ENCODE assay signal across 21 cellular contexts in genomic region chr18:59149416-59149815, GRCh38. TPM values are rescaled to one million over a fixed set of nuclear protein-coding genes. Genes with fewer than 3 reads are reported as not detected.
DNase-seq lines count a peak whose midpoint lies in the region; ATAC-seq and TF ChIP-seq lines count a peak whose summit lies in the region.
"Had no signal": no experiment of that assay in that cellular context is flagged by ENCODE, and none has a peak within 500 bp of the region (broad histone marks: within the 10 kb centered on the region; RNA-seq: fewer than 3 reads in every experiment).

No MANE protein-coding gene starts in this region.

- H3K36me3 ChIP-seq in HAP-1 (replicated peaks): peaks cover 3% of the 10 kb centered on the region

- POLR2A ChIA-PET in activated CD8-positive, alpha-beta T cell treated with anti-CD3 and anti-CD28 coated beads for 36 hours (lab: Charles Lee): interaction anchor here (2.0 kb wide), 1 partner anchor 9 kb away, joined by 8 read pairs; the partner anchor contains the start of gene SEC11C
- POLR2A ChIA-PET in activated CD8-positive, alpha-beta T cell treated with anti-CD3 and anti-CD28 coated beads, Interleukin-2, amount 10 ng/mL, durations not matched to agents 7 days and 5 days (lab: Charles Lee): no interaction called here

- no peaks in the 10 kb centered on the region for H3K4me1 ChIP-seq in HAP-1

- no peaks in the 10 kb centered on the region for H3K9me3 Mint-ChIP-seq in activated CD8-positive, alpha-beta T cell treated with anti-CD3 and anti-CD28 coated beads for 36 hours
- H3K9me3 Mint-ChIP-seq in activated CD8-positive, alpha-beta T cell treated with anti-CD3 and anti-CD28 coated beads, Interleukin-2, amount 10 ng/mL, durations not matched to agents 7 days and 5 days (ENCODE audit: insufficient read depth): no peaks in the 10 kb centered on the region
- H3K9me3 Mint-ChIP-seq in activated T-helper 17 cell treated with anti-CD3 and anti-CD28 coated beads, Interleukin-2, amount 50 U/mL, for 72 hours: no peaks in the 10 kb centered on the region
- no peaks in the 10 kb centered on the region for H3K9me3 Mint-ChIP-seq in stimulated activated naive CD8-positive, alpha-beta T cell treated with anti-CD3 and anti-CD28 coated beads, Interleukin-15, amount 100 ng/mL, for 72 hours
- H3K9me3 Mint-ChIP-seq: CD14-positive monocyte, IgD-negative memory B cell had no signal

- in situ Hi-C loops in HAP-1 (cut with MboI; ENCODE audit: low sequenced_read_pairs): no loop called here

- TF ChIP-seq CTCF in activated CD8-positive, alpha-beta T cell treated with anti-CD3 and anti-CD28 coated beads for 36 hours (IDR thresholded peaks at IDR 0.05): no peak

- DNase-seq in DMS53 (lab: John Stamatoyannopoulos, UW) (peak; percentile 56), DMS53 treated with DMSO at 0.1 percent for 48 hours (lab: John Stamatoyannopoulos, UW; ENCODE audit: unreplicated experiment) (no peak), KG1 (lab: John Stamatoyannopoulos, UW) (no peak), HAP-1 (ENCODE audit: low spot score in 2 of 2) (no peak)
- DNase-seq in activated CD8-positive, alpha-beta T cell treated with anti-CD3 and anti-CD28 coated beads for 36 hours: no peak
- DNase-seq in activated CD8-positive, alpha-beta T cell treated with anti-CD3 and anti-CD28 coated beads, Interleukin-2, amount 10 ng/mL, durations not matched to agents 7 days and 5 days: no peak
- DNase-seq in stimulated activated naive CD8-positive, alpha-beta T cell treated with anti-CD3 and anti-CD28 coated beads, Interleukin-15, amount 100 ng/mL, for 72 hours: no peak
- DNase-seq: GF-D8, GM23248, HCEC 1CT, MM.1S, NCI-H1092, NCI-H1436 treated with DMSO at 0.1 percent for 48 hours, NCI-H446 treated with DMSO at 0.1 percent for 48 hours, PC-3, RPMI8226, SHP77 treated with DMSO at 0.1 percent for 48 hours, SK-N-SH had no signal

- H3K27ac Mint-ChIP-seq in activated CD8-positive, alpha-beta T cell treated with anti-CD3 and anti-CD28 coated beads for 36 hours: peak overlapping the region; percentile 26
- no peak overlapping the region for H3K27ac Mint-ChIP-seq in activated CD8-positive, alpha-beta T cell treated with anti-CD3 and anti-CD28 coated beads, Interleukin-2, amount 10 ng/mL, durations not matched to agents 7 days and 5 days
- peak overlapping the region; percentile 47 for H3K27ac Mint-ChIP-seq in activated T-helper 17 cell treated with anti-CD3 and anti-CD28 coated beads, Interleukin-2, amount 50 U/mL, for 72 hours
- H3K27ac Mint-ChIP-seq in stimulated activated naive CD8-positive, alpha-beta T cell treated with anti-CD3 and anti-CD28 coated beads, Interleukin-15, amount 100 ng/mL, for 72 hours: peak overlapping the region in 1 of 2 donors; percentile 93

- H3K9me3 ChIP-seq in HAP-1: no peaks in the 10 kb centered on the region
- H3K9me3 ChIP-seq: SK-N-SH had no signal

- no peaks in the 10 kb centered on the region for H3K27me3 Mint-ChIP-seq in activated CD8-positive, alpha-beta T cell treated with anti-CD3 and anti-CD28 coated beads for 36 hours
- no peaks in the 10 kb centered on the region for H3K27me3 Mint-ChIP-seq in activated CD8-positive, alpha-beta T cell treated with anti-CD3 and anti-CD28 coated beads, Interleukin-2, amount 10 ng/mL, durations not matched to agents 7 days and 5 days (ENCODE audit: low read depth)
- no peaks in the 10 kb centered on the region for H3K27me3 Mint-ChIP-seq in activated T-helper 17 cell treated with anti-CD3 and anti-CD28 coated beads, Interleukin-2, amount 50 U/mL, for 72 hours
- H3K27me3 Mint-ChIP-seq in stimulated activated naive CD8-positive, alpha-beta T cell treated with anti-CD3 and anti-CD28 coated beads, Interleukin-15, amount 100 ng/mL, for 72 hours: no peaks in the 10 kb centered on the region
- H3K27me3 Mint-ChIP-seq: IgD-negative memory B cell had no signal

- no peak overlapping the region for H3K4me3 ChIP-seq in HAP-1
- H3K4me3 ChIP-seq: GM23248 had no signal

- intact Hi-C loops in activated CD8-positive, alpha-beta T cell treated with anti-CD3 and anti-CD28 coated beads for 36 hours (cut with micrococcal nuclease): no loop called here

- no peak overlapping the region for H3K4me3 Mint-ChIP-seq in activated CD8-positive, alpha-beta T cell treated with anti-CD3 and anti-CD28 coated beads for 36 hours
- no peak overlapping the region for H3K4me3 Mint-ChIP-seq in activated CD8-positive, alpha-beta T cell treated with anti-CD3 and anti-CD28 coated beads, Interleukin-2, amount 10 ng/mL, durations not matched to agents 7 days and 5 days
- peak overlapping the region; percentile 4 for H3K4me3 Mint-ChIP-seq in activated T-helper 17 cell treated with anti-CD3 and anti-CD28 coated beads, Interleukin-2, amount 50 U/mL, for 72 hours
- no peak overlapping the region for H3K4me3 Mint-ChIP-seq in stimulated activated naive CD8-positive, alpha-beta T cell treated with anti-CD3 and anti-CD28 coated beads, Interleukin-15, amount 100 ng/mL, for 72 hours
- H3K4me3 Mint-ChIP-seq: CD14-positive monocyte, IgD-negative memory B cell had no signal

- peak; percentile 55 for ATAC-seq in activated CD8-positive, alpha-beta T cell treated with anti-CD3 and anti-CD28 coated beads for 36 hours
- ATAC-seq in activated CD8-positive, alpha-beta T cell treated with anti-CD3 and anti-CD28 coated beads, Interleukin-2, amount 10 ng/mL, durations not matched to agents 7 days and 5 days: no peak
- ATAC-seq in activated T-helper 17 cell treated with anti-CD3 and anti-CD28 coated beads, Interleukin-2, amount 50 U/mL, for 72 hours (replicated peaks): peak; percentile 21
- peak; percentile 55 for ATAC-seq in stimulated activated naive CD8-positive, alpha-beta T cell treated with anti-CD3 and anti-CD28 coated beads, Interleukin-15, amount 100 ng/mL, for 72 hours
- ATAC-seq: PC-3 had no signal

- CTCF ChIA-PET in activated CD8-positive, alpha-beta T cell treated with anti-CD3 and anti-CD28 coated beads for 36 hours (lab: Charles Lee): interaction anchor here (1.4 to 2.0 kb wide), 2 partner anchors 28 to 65 kb away, joined by 4 to 9 read pairs; no protein-coding TSS in a partner anchor
- CTCF ChIA-PET in activated CD8-positive, alpha-beta T cell treated with anti-CD3 and anti-CD28 coated beads, Interleukin-2, amount 10 ng/mL, durations not matched to agents 7 days and 5 days (lab: Charles Lee): interaction anchor here (1.4 kb wide), 1 partner anchor 9 kb away, joined by 4 read pairs; no protein-coding TSS in a partner anchor

- peaks cover 10% of the 10 kb centered on the region for H3K36me3 Mint-ChIP-seq in activated CD8-positive, alpha-beta T cell treated with anti-CD3 and anti-CD28 coated beads for 36 hours (ENCODE audit: low read depth)
- H3K36me3 Mint-ChIP-seq in activated CD8-positive, alpha-beta T cell treated with anti-CD3 and anti-CD28 coated beads, Interleukin-2, amount 10 ng/mL, durations not matched to agents 7 days and 5 days (ENCODE audit: low read depth): peaks cover 16% of the 10 kb centered on the region
- H3K36me3 Mint-ChIP-seq in activated T-helper 17 cell treated with anti-CD3 and anti-CD28 coated beads, Interleukin-2, amount 50 U/mL, for 72 hours (ENCODE audit: low read depth): peaks cover 59% of the 10 kb centered on the region

- H3K4me1 Mint-ChIP-seq in activated CD8-positive, alpha-beta T cell treated with anti-CD3 and anti-CD28 coated beads for 36 hours (ENCODE audit: low read depth): peaks cover 37% of the 10 kb centered on the region
- peaks cover 26% of the 10 kb centered on the region for H3K4me1 Mint-ChIP-seq in activated CD8-positive, alpha-beta T cell treated with anti-CD3 and anti-CD28 coated beads, Interleukin-2, amount 10 ng/mL, durations not matched to agents 7 days and 5 days (ENCODE audit: low read depth)
- H3K4me1 Mint-ChIP-seq in activated T-helper 17 cell treated with anti-CD3 and anti-CD28 coated beads, Interleukin-2, amount 50 U/mL, for 72 hours: peaks cover 23% of the 10 kb centered on the region
- peaks cover 43% of the 10 kb centered on the region for H3K4me1 Mint-ChIP-seq in stimulated activated naive CD8-positive, alpha-beta T cell treated with anti-CD3 and anti-CD28 coated beads, Interleukin-15, amount 100 ng/mL, for 72 hours
- H3K4me1 Mint-ChIP-seq: CD14-positive monocyte had no signal

- no peaks in the 10 kb centered on the region for H3K27me3 ChIP-seq in HAP-1 (ENCODE audit: low read depth)

RNA-seq across cellular contexts. Expression of gene SEC11C, which starts 9.7 kb away (rescaled TPM):
- 10 to 100 TPM; 45.7 to 48.8 TPM for total RNA-seq in activated CD8-positive, alpha-beta T cell treated with anti-CD3 and anti-CD28 coated beads for 36 hours
- 10 to 100 TPM; 49.0 to 52.5 TPM for total RNA-seq in activated CD8-positive, alpha-beta T cell treated with anti-CD3 and anti-CD28 coated beads, Interleukin-2, amount 10 ng/mL, durations not matched to agents 7 days and 5 days
- total RNA-seq in activated T-helper 17 cell treated with anti-CD3 and anti-CD28 coated beads, Interleukin-2, amount 50 U/mL, for 72 hours: 10 to 100 TPM; 57.9 to 87.8 TPM
